ENCODE assay signal across 19 cellular contexts in genomic region chr13:26962671-26963070, GRCh38.
DNase-seq lines count a peak whose midpoint lies in the region; ATAC-seq, FAIRE-seq and TF ChIP-seq lines count a peak whose summit lies in the region.
"Had no signal": no experiment of that assay in that cellular context is flagged by ENCODE, and none has a peak within 500 bp of the region (broad histone marks: within the 10 kb centered on the region; RNA-seq: fewer than 3 reads in every experiment).

No MANE protein-coding gene starts in this region.

- DNase-seq in DMS 273 (lab: John Stamatoyannopoulos, UW; ENCODE audit: unreplicated experiment) (peak; percentile 15), DMS 273 treated with DMSO at 0.1 percent for 48 hours (lab: John Stamatoyannopoulos, UW) (no peak), kidney (no peak), upper lobe of left lung (no peak), NCI-H187 treated with DMSO at 0.1 percent for 48 hours (lab: John Stamatoyannopoulos, UW) (no peak)
- DNase-seq: CD4-positive, CD25-positive, alpha-beta regulatory T cell; GDM1; KG1; NCI-H1048; NCI-H2227 treated with DMSO at 0.1 percent for 48 hours; NCI-H69; PC-3 had no signal

- intact Hi-C loops in kidney (cut with DNase I) = no loop called here

- H3K27ac ChIP-seq in kidney (ENCODE audit: low read depth in 2 of 2, low read length in 2 of 2) (peak overlapping the region; percentile 15 to 23), mucosa of rectum (ENCODE audit: low read depth in 2 of 2, low read length in 2 of 2) (peak overlapping the region; percentile 90 to 92), upper lobe of left lung (peak overlapping the region; percentile 60 to 86 (median 67))
- H3K27ac ChIP-seq: 22Rv1 had no signal

- H3K9me3 ChIP-seq in kidney (ENCODE audit: control insufficient read depth in 1 of 2, low read length in 2 of 2) = no peaks in the 10 kb centered on the region
- H3K9me3 ChIP-seq in mucosa of rectum (ENCODE audit: control insufficient read depth in 2 of 2, low read length in 2 of 2) = no peaks in the 10 kb centered on the region
- H3K9me3 ChIP-seq in upper lobe of left lung = no peaks in the 10 kb centered on the region

- ATAC-seq in upper lobe of left lung (ENCODE audit: low FRiP score in 2 of 2) (no peak), GM21786 (IDR thresholded peaks at IDR 0.05; ENCODE audit: unreplicated experiment) (no peak), HG02852 (IDR thresholded peaks at IDR 0.05; ENCODE audit: unreplicated experiment) (no peak)
- ATAC-seq: PC-3 had no signal

- no peak for TF ChIP-seq POLR2A in upper lobe of left lung (IDR thresholded peaks at IDR 0.05)

- H3K36me3 ChIP-seq in kidney (ENCODE audit: control insufficient read depth in 1 of 2, insufficient read depth in 2 of 2, low read length in 2 of 2) (no peaks in the 10 kb centered on the region), mucosa of rectum (ENCODE audit: control insufficient read depth in 2 of 2, insufficient read depth in 2 of 2, low read length in 2 of 2) (no peaks in the 10 kb centered on the region), upper lobe of left lung (no peaks in the 10 kb centered on the region)

- no peak for TF ChIP-seq EP300 in upper lobe of left lung (IDR thresholded peaks at IDR 0.05)

- no peaks in the 10 kb centered on the region for H3K27me3 ChIP-seq in mucosa of rectum (ENCODE audit: control insufficient read depth in 2 of 2, insufficient read depth in 2 of 2, low read length in 2 of 2)
- no peaks in the 10 kb centered on the region for H3K27me3 ChIP-seq in upper lobe of left lung

- H3K4me3 ChIP-seq in kidney (ENCODE audit: low read length in 2 of 2) (no peak overlapping the region), mucosa of rectum (ENCODE audit: low read length in 2 of 2) (no peak overlapping the region), upper lobe of left lung (no peak overlapping the region)
- H3K4me3 ChIP-seq: GM12878 had no signal

- 80 to 81% methylated on average over 2 of the region's 2 CpGs for WGBS in upper lobe of left lung, 2 donors

- no peak overlapping the region for H3K9ac ChIP-seq in kidney (ENCODE audit: low read length in 2 of 2)
- H3K9ac ChIP-seq in mucosa of rectum (ENCODE audit: low read depth in 1 of 2, low read length in 2 of 2) = peak overlapping the region; percentile 56 to 65

- no peak for TF ChIP-seq CTCF in kidney (IDR thresholded peaks at IDR 0.05; ENCODE audit: borderline replicate concordance, extremely low read depth, insufficient read depth)
- no peak for TF ChIP-seq CTCF in upper lobe of left lung (IDR thresholded peaks at IDR 0.05)

- FAIRE-seq in kidney (lab: Jason Lieb, UNC) = no peak
- FAIRE-seq: GM12878, GM18507, H1 had no signal

- H3K4me1 ChIP-seq in kidney (ENCODE audit: control insufficient read depth in 1 of 2, insufficient read depth in 1 of 2, low read depth in 1 of 2, low read length in 2 of 2) (peaks cover 3 to 19% of the 10 kb centered on the region in 2 donors), mucosa of rectum (ENCODE audit: control insufficient read depth in 2 of 2, insufficient read depth in 2 of 2, low read length in 2 of 2) (peaks cover 68 to 91% of the 10 kb centered on the region in 2 donors), upper lobe of left lung (peaks cover 0 to 44% (median 16%) of the 10 kb centered on the region in 4 donors)

Comparison
In these comparisons a context has a peak if more than half of its experiments do, and no peak if none do; other contexts are left out.
1. H3K27ac ChIP-seq: peak in every context shown above with its lines; median percentile 91 in mucosa of rectum; 67 in upper lobe of left lung; 19 in kidney.
2. H3K9ac ChIP-seq: peak in mucosa of rectum (2 of 2); none in kidney (0 of 2).